1 cellular context compared by ENCODE assay signal in the genomic region with DNA sequence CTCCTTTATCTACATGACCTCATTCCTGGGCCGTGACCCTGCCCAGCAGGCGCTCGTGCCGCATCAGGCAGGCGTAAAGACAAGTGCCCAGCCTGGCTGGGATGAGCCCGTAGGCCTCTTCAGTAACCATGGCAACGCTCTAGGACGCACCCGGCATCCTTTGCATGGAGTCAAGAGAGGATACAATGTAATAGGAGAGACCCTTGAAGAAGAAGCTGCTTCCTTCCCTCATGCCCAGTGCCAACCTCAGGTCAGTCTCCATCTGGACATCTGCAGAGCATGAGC.
A peak's percentile ranks its signal among the peaks of the same experiment; 100 is the strongest.
TF ChIP-seq lines count a peak whose summit lies in the region.

No MANE protein-coding gene starts in this region.

TF ChIP-seq in K562, 482 proteins besides CTCF, POLR2A, EP300 and RAD21:
- TF ChIP-seq, protein P1, sequence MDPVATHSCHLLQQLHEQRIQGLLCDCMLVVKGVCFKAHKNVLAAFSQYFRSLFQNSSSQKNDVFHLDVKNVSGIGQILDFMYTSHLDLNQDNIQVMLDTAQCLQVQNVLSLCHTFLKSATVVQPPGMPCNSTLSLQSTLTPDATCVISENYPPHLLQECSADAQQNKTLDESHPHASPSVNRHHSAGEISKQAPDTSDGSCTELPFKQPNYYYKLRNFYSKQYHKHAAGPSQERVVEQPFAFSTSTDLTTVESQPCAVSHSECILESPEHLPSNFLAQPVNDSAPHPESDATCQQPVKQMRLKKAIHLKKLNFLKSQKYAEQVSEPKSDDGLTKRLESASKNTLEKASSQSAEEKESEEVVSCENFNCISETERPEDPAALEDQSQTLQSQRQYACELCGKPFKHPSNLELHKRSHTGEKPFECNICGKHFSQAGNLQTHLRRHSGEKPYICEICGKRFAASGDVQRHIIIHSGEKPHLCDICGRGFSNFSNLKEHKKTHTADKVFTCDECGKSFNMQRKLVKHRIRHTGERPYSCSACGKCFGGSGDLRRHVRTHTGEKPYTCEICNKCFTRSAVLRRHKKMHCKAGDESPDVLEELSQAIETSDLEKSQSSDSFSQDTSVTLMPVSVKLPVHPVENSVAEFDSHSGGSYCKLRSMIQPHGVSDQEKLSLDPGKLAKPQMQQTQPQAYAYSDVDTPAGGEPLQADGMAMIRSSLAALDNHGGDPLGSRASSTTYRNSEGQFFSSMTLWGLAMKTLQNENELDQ (CRISPR knock-in tag; IDR thresholded peaks at IDR 0.05; ENCODE audit: borderline replicate concordance), result no peak
- TF ChIP-seq RFX1 (IDR thresholded peaks at IDR 0.05), result peak; percentile 89
- no peak for TF ChIP-seq DIDO1 (tag; IDR thresholded peaks at IDR 0.05; ENCODE audit: low read depth)
- no peak for TF ChIP-seq CREB5 (CRISPR knock-in tag; IDR thresholded peaks at IDR 0.05)
